In the genomic region with DNA sequence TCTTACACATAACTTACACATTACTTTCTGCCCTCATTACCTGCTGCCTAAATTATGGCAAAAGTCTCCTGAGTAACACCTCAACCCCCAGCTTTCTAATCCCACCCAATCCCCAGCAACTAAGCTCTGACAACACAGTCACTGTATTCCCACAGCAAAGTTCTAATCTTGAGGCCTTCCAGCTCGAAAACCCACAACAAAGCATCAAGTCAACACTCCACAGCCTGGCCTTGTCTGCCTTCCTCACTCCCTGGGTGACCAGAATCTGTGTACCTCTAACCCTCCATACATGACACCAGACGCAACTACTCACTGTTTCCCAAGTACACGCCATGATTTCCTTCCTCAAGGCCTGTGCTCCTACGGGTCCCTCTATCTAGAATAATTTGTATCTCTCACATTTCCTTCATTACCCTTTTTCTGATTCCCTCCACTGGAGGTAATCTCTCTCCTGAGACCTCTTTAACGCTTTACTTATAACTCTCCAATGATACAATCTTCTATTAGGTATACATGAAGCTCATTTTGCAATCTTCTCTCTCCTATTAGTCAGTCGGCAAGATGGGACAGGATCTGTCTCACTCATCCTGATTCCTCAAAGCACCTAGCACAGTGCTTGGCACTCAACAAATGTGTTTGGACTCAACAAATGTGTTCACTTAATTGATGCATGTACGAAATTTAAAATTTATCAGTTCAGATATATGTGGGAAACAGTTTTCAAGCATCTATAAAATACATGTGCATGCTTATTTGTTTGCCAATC, we compare ENCODE assay signal across 19 cellular contexts.
DNase-seq lines count a peak whose midpoint lies in the region; ATAC-seq, FAIRE-seq and TF ChIP-seq lines count a peak whose summit lies in the region.
"Had no signal": no experiment of that assay in that cellular context is flagged by ENCODE, and none has a peak within 500 bp of the region (broad histone marks: within the 10 kb centered on the region; RNA-seq: fewer than 3 reads in every experiment).

No MANE protein-coding gene starts in this region.

- peaks cover 46% of the 10 kb centered on the region for H3K36me3 Mint-ChIP-seq in T-helper 1 cell treated with Interleukin-12 subunit alpha and Interleukin-12 subunit beta and Interleukin-4 antibody, amounts not matched to agents 30 μg/mL and 1 μg/mL, for 36 hours (ENCODE audit: low read depth)
- peaks cover 9% of the 10 kb centered on the region for H3K36me3 Mint-ChIP-seq in activated naive CD8-positive, alpha-beta T cell treated with anti-CD3 and anti-CD28 coated beads, Interleukin-2, amount 50 U/mL, for 24 hours (ENCODE audit: low read depth)
- H3K36me3 Mint-ChIP-seq in naive thymus-derived CD4-positive, alpha-beta T cell, result peaks cover 13 to 64% (median 36%) of the 10 kb centered on the region in 5 donors

- CTCF ChIA-PET in naive thymus-derived CD4-positive, alpha-beta T cell (lab: Charles Lee), result interaction anchor here (0.6 to 1.6 kb wide), 5 partner anchors 8 to 32 kb away, joined by 3 to 5 read pairs (median 3); no protein-coding TSS in a partner anchor

- peak overlapping the region; percentile 23 for H3K4me3 ChIP-seq in naive thymus-derived CD4-positive, alpha-beta T cell (ENCODE audit: low read length)
- H3K4me3 ChIP-seq: left lung, transverse colon had no signal

- H3K4me1 ChIP-seq in naive thymus-derived CD4-positive, alpha-beta T cell (ENCODE audit: control insufficient read depth in 2 of 2, insufficient read depth in 2 of 2, low read length in 2 of 2), result peaks cover 14 to 61% of the 10 kb centered on the region in 2 donors

- no peaks in the 10 kb centered on the region for H3K27me3 Mint-ChIP-seq in T-helper 1 cell treated with Interleukin-12 subunit alpha and Interleukin-12 subunit beta and Interleukin-4 antibody, amounts not matched to agents 30 μg/mL and 1 μg/mL, for 36 hours (ENCODE audit: low read depth)
- no peaks in the 10 kb centered on the region for H3K27me3 Mint-ChIP-seq in activated naive CD8-positive, alpha-beta T cell treated with anti-CD3 and anti-CD28 coated beads, Interleukin-2, amount 50 U/mL, for 24 hours
- H3K27me3 Mint-ChIP-seq in naive thymus-derived CD4-positive, alpha-beta T cell, result peaks cover 0 to 18% (median 0%) of the 10 kb centered on the region in 5 donors

- peak overlapping the region; percentile 36 for H3K4me3 Mint-ChIP-seq in T-helper 1 cell treated with Interleukin-12 subunit alpha and Interleukin-12 subunit beta and Interleukin-4 antibody, amounts not matched to agents 30 μg/mL and 1 μg/mL, for 36 hours
- no peak overlapping the region for H3K4me3 Mint-ChIP-seq in activated naive CD8-positive, alpha-beta T cell treated with anti-CD3 and anti-CD28 coated beads, Interleukin-2, amount 50 U/mL, for 24 hours
- peak overlapping the region; percentile 17 to 83 (median 74) for H3K4me3 Mint-ChIP-seq in naive thymus-derived CD4-positive, alpha-beta T cell
- H3K4me3 Mint-ChIP-seq: neural crest cell had no signal

- intact Hi-C loops in naive thymus-derived CD4-positive, alpha-beta T cell (cut with micrococcal nuclease), result loop anchor here (1.0 to 2.0 kb wide), 4 partner anchors 8 to 15 kb away; no protein-coding TSS in a partner anchor

- DNase-seq in T-helper 1 cell (no peak), H54 (ENCODE audit: insufficient read length, low spot score) (no peak), NCI-H1048 (lab: John Stamatoyannopoulos, UW) (no peak), DMS153 treated with DMSO at 0.1 percent for 48 hours (lab: John Stamatoyannopoulos, UW; ENCODE audit: unreplicated experiment) (no peak)
- DNase-seq in activated naive CD8-positive, alpha-beta T cell treated with anti-CD3 and anti-CD28 coated beads, Interleukin-2, amount 50 U/mL, for 24 hours, result no peak
- DNase-seq in naive thymus-derived CD4-positive, alpha-beta T cell, result no peak
- DNase-seq: activated CD8-positive, alpha-beta memory T cell treated with anti-CD3 and anti-CD28 coated beads for 24 hours; amniotic stem cell; GF-D8; left lung; NCI-H2107; retina; stimulated activated CD4-positive, alpha-beta T cell treated with anti-CD3 and anti-CD28 coated beads, Interleukin-2, amount 100 ng/mL, for 48 hours; transverse colon had no signal

- peak overlapping the region; percentile 78 for H3K27ac Mint-ChIP-seq in T-helper 1 cell treated with Interleukin-12 subunit alpha and Interleukin-12 subunit beta and Interleukin-4 antibody, amounts not matched to agents 30 μg/mL and 1 μg/mL, for 36 hours
- H3K27ac Mint-ChIP-seq in activated naive CD8-positive, alpha-beta T cell treated with anti-CD3 and anti-CD28 coated beads, Interleukin-2, amount 50 U/mL, for 24 hours, result peak overlapping the region; percentile 3
- peak overlapping the region; percentile 46 to 86 (median 67) for H3K27ac Mint-ChIP-seq in naive thymus-derived CD4-positive, alpha-beta T cell

- no peaks in the 10 kb centered on the region for H3K9me3 ChIP-seq in naive thymus-derived CD4-positive, alpha-beta T cell (ENCODE audit: control insufficient read depth in 2 of 3, low read length in 3 of 3)
- H3K9me3 ChIP-seq: left lung, transverse colon had no signal

- H3K27me3 ChIP-seq in naive thymus-derived CD4-positive, alpha-beta T cell (ENCODE audit: control insufficient read depth in 2 of 2, insufficient read depth in 2 of 2, low read length in 2 of 2), result no peaks in the 10 kb centered on the region
- H3K27me3 ChIP-seq: transverse colon had no signal

- POLR2A ChIA-PET in naive thymus-derived CD4-positive, alpha-beta T cell (lab: Charles Lee), result interaction anchor here (1.4 to 5.5 kb wide), 6 partner anchors 8 to 22 kb away, joined by 3 to 35 read pairs (median 24); no protein-coding TSS in a partner anchor

- no peaks in the 10 kb centered on the region for H3K36me3 ChIP-seq in naive thymus-derived CD4-positive, alpha-beta T cell (ENCODE audit: control insufficient read depth in 2 of 3, insufficient read depth in 3 of 3, low read length in 3 of 3)
- H3K36me3 ChIP-seq: left lung, transverse colon had no signal

- TF ChIP-seq POLR2A in H54 (IDR thresholded peaks at IDR 0.05; ENCODE audit: low read depth, low read length), result no peak

- H3K27ac ChIP-seq in naive thymus-derived CD4-positive, alpha-beta T cell (ENCODE audit: low read depth, low read length), result no peak overlapping the region
- H3K27ac ChIP-seq: 22Rv1 had no signal

- H3K4me1 Mint-ChIP-seq in T-helper 1 cell treated with Interleukin-12 subunit alpha and Interleukin-12 subunit beta and Interleukin-4 antibody, amounts not matched to agents 30 μg/mL and 1 μg/mL, for 36 hours (ENCODE audit: low read depth), result peaks cover 58% of the 10 kb centered on the region
- peaks cover 61% of the 10 kb centered on the region for H3K4me1 Mint-ChIP-seq in activated naive CD8-positive, alpha-beta T cell treated with anti-CD3 and anti-CD28 coated beads, Interleukin-2, amount 50 U/mL, for 24 hours
- H3K4me1 Mint-ChIP-seq in naive thymus-derived CD4-positive, alpha-beta T cell, result peaks cover 49 to 100% (median 91%) of the 10 kb centered on the region in 7 donors
- H3K4me1 Mint-ChIP-seq: neural crest cell had no signal

- ATAC-seq in activated naive CD8-positive, alpha-beta T cell treated with anti-CD3 and anti-CD28 coated beads, Interleukin-2, amount 50 U/mL, for 24 hours, result no peak
- no peak for ATAC-seq in naive thymus-derived CD4-positive, alpha-beta T cell
- ATAC-seq in HG03460 (IDR thresholded peaks at IDR 0.05; ENCODE audit: unreplicated experiment), result no peak
- ATAC-seq: left lung had no signal

- FAIRE-seq in H54 (lab: Jason Lieb, UNC), result peak; percentile 20
- FAIRE-seq: GM18507 had no signal

- H3K9me3 Mint-ChIP-seq in T-helper 1 cell treated with Interleukin-12 subunit alpha and Interleukin-12 subunit beta and Interleukin-4 antibody, amounts not matched to agents 30 μg/mL and 1 μg/mL, for 36 hours, result peaks cover 5% of the 10 kb centered on the region
- no peaks in the 10 kb centered on the region for H3K9me3 Mint-ChIP-seq in activated naive CD8-positive, alpha-beta T cell treated with anti-CD3 and anti-CD28 coated beads, Interleukin-2, amount 50 U/mL, for 24 hours
- peaks cover 0 to 16% (median 0%) of the 10 kb centered on the region in 11 donors for H3K9me3 Mint-ChIP-seq in naive thymus-derived CD4-positive, alpha-beta T cell
- H3K9me3 Mint-ChIP-seq: neural crest cell had no signal

Comparison
In these comparisons a context has a peak if more than half of its experiments do, and no peak if none do; other contexts are left out.
1. H3K27ac Mint-ChIP-seq: peak in every context shown above with its lines; median percentile 78 in T-helper 1 cell treated with Interleukin-12 subunit alpha and Interleukin-12 subunit beta and Interleukin-4 antibody, amounts not matched to agents 30 μg/mL and 1 μg/mL, for 36 hours; 67 in naive thymus-derived CD4-positive, alpha-beta T cell; 3 in activated naive CD8-positive, alpha-beta T cell treated with anti-CD3 and anti-CD28 coated beads, Interleukin-2, amount 50 U/mL, for 24 hours.